27 cellular contexts compared by ENCODE assay signal in genomic region chr10:51808187-51808586, GRCh38.
"Had no signal": no experiment of that assay in that cellular context is flagged by ENCODE, and none has a peak within 500 bp of the region (broad histone marks: within the 10 kb centered on the region; RNA-seq: fewer than 3 reads in every experiment).

No MANE protein-coding gene starts in this region.

- H2AFZ ChIP-seq: neural progenitor cell, parathyroid adenoma had no signal

- H3K4me1 Mint-ChIP-seq: natural killer cell; stimulated activated effector memory CD8-positive, alpha-beta T cell treated with anti-CD3 and anti-CD28 coated beads, Interleukin-12 subunit alpha, Interleukin-12 subunit beta, amount 100 ng/mL, for 72 hours; stimulated activated naive B cell treated with anti-CD40 and anti-IgM and Interleukin-4, amounts not matched to agents 10 μg/mL and 1 μg/mL and 100 μg/mL, for 72 hours had no signal

- DNase-seq: natural killer cell; occipital lobe; ovary; posterior cingulate gyrus; psoas muscle; right cardiac atrium; right lobe of liver; sigmoid colon; small intestine; stimulated activated CD4-positive, alpha-beta T cell treated with anti-CD3 and anti-CD28 coated beads, Interleukin-15, amount 100 ng/mL, for 24 hours; stimulated activated CD4-positive, alpha-beta T cell treated with anti-CD3 and anti-CD28 coated beads, Interleukin-2, amount 100 ng/mL, for 24 hours; stimulated activated CD4-positive, alpha-beta T cell treated with anti-CD3 and anti-CD28 coated beads, Interleukin-2, amount 100 ng/mL, for 48 hours; stimulated activated CD4-positive, alpha-beta T cell treated with anti-CD3 and anti-CD28 coated beads, Interleukin-4, amount 100 ng/mL, for 24 hours; stimulated activated naive B cell treated with anti-CD40 and anti-IgM and Interleukin-4, amounts not matched to agents 10 μg/mL and 1 μg/mL and 100 μg/mL, for 72 hours; stimulated activated naive CD4-positive, alpha-beta T cell treated with Interleukin-2 at 50 U/mL for 16 hours; stomach; thyroid gland; upper lobe of left lung had no signal

- H3K27me3 Mint-ChIP-seq: progenitor cell of endocrine pancreas; stimulated activated naive B cell treated with anti-CD40 and anti-IgM and Interleukin-4, amounts not matched to agents 10 μg/mL and 1 μg/mL and 100 μg/mL, for 72 hours; stimulated activated naive CD8-positive, alpha-beta T cell treated with anti-CD3 and anti-CD28 coated beads, Interleukin-15, Interleukin-2, amounts not matched to agents 100 ng/mL and 50 ng/mL, for 24 hours had no signal

- H3K4me3 Mint-ChIP-seq: natural killer cell; nephron; neural progenitor cell; stimulated activated effector memory CD8-positive, alpha-beta T cell treated with anti-CD3 and anti-CD28 coated beads, Interleukin-12 subunit alpha, Interleukin-12 subunit beta, amount 100 ng/mL, for 72 hours; stimulated activated naive B cell treated with anti-CD40 and anti-IgM and Interleukin-4, amounts not matched to agents 10 μg/mL and 1 μg/mL and 100 μg/mL, for 72 hours; stimulated activated naive CD8-positive, alpha-beta T cell treated with anti-CD3 and anti-CD28 coated beads, Interleukin-15, Interleukin-2, amounts not matched to agents 100 ng/mL and 50 ng/mL, for 24 hours had no signal

- H3K4me1 ChIP-seq: right lobe of liver, stomach, thyroid gland, tibial nerve, upper lobe of left lung had no signal

- H3K79me2 ChIP-seq: parathyroid adenoma had no signal

- H3K27ac Mint-ChIP-seq: natural killer cell; nephron; neural progenitor cell; progenitor cell of endocrine pancreas; stimulated activated effector memory CD8-positive, alpha-beta T cell treated with anti-CD3 and anti-CD28 coated beads, Interleukin-12 subunit alpha, Interleukin-12 subunit beta, amount 100 ng/mL, for 72 hours; stimulated activated naive B cell treated with anti-CD40 and anti-IgM and Interleukin-4, amounts not matched to agents 10 μg/mL and 1 μg/mL and 100 μg/mL, for 72 hours; stimulated activated naive CD8-positive, alpha-beta T cell treated with anti-CD3 and anti-CD28 coated beads, Interleukin-15, Interleukin-2, amounts not matched to agents 100 ng/mL and 50 ng/mL, for 24 hours had no signal

- H3K4me3 ChIP-seq: neural progenitor cell, ovary, psoas muscle, right lobe of liver, sigmoid colon, stomach, thoracic aorta, thyroid gland, tibial nerve, upper lobe of left lung, vagina had no signal

- H3K9ac ChIP-seq: neural progenitor cell, parathyroid adenoma had no signal

- H3K27me3 ChIP-seq: neural progenitor cell, ovary, right lobe of liver, sigmoid colon, stomach, thyroid gland, tibial nerve, upper lobe of left lung, vagina had no signal

- H3K9me3 Mint-ChIP-seq: nephron; neural progenitor cell; stimulated activated effector memory CD8-positive, alpha-beta T cell treated with anti-CD3 and anti-CD28 coated beads, Interleukin-12 subunit alpha, Interleukin-12 subunit beta, amount 100 ng/mL, for 72 hours; stimulated activated naive B cell treated with anti-CD40 and anti-IgM and Interleukin-4, amounts not matched to agents 10 μg/mL and 1 μg/mL and 100 μg/mL, for 72 hours; stimulated activated naive CD8-positive, alpha-beta T cell treated with anti-CD3 and anti-CD28 coated beads, Interleukin-15, Interleukin-2, amounts not matched to agents 100 ng/mL and 50 ng/mL, for 24 hours had no signal

- H3K4me2 ChIP-seq: neural progenitor cell had no signal

- H3K36me3 Mint-ChIP-seq: natural killer cell; neural progenitor cell; stimulated activated effector memory CD8-positive, alpha-beta T cell treated with anti-CD3 and anti-CD28 coated beads, Interleukin-12 subunit alpha, Interleukin-12 subunit beta, amount 100 ng/mL, for 72 hours; stimulated activated naive B cell treated with anti-CD40 and anti-IgM and Interleukin-4, amounts not matched to agents 10 μg/mL and 1 μg/mL and 100 μg/mL, for 72 hours had no signal

- H3K27ac ChIP-seq: neural progenitor cell, ovary, parathyroid adenoma, psoas muscle, right lobe of liver, sigmoid colon, stomach, thyroid gland, tibial nerve, upper lobe of left lung, vagina had no signal

- H3K36me3 ChIP-seq: neural progenitor cell, ovary, right lobe of liver, sigmoid colon, stomach, thoracic aorta, thyroid gland, tibial nerve, upper lobe of left lung, vagina had no signal

- H3K9me3 ChIP-seq: ovary, psoas muscle, right lobe of liver, sigmoid colon, stomach, thoracic aorta, thyroid gland, tibial nerve, upper lobe of left lung, vagina had no signal
